In the genomic region with DNA sequence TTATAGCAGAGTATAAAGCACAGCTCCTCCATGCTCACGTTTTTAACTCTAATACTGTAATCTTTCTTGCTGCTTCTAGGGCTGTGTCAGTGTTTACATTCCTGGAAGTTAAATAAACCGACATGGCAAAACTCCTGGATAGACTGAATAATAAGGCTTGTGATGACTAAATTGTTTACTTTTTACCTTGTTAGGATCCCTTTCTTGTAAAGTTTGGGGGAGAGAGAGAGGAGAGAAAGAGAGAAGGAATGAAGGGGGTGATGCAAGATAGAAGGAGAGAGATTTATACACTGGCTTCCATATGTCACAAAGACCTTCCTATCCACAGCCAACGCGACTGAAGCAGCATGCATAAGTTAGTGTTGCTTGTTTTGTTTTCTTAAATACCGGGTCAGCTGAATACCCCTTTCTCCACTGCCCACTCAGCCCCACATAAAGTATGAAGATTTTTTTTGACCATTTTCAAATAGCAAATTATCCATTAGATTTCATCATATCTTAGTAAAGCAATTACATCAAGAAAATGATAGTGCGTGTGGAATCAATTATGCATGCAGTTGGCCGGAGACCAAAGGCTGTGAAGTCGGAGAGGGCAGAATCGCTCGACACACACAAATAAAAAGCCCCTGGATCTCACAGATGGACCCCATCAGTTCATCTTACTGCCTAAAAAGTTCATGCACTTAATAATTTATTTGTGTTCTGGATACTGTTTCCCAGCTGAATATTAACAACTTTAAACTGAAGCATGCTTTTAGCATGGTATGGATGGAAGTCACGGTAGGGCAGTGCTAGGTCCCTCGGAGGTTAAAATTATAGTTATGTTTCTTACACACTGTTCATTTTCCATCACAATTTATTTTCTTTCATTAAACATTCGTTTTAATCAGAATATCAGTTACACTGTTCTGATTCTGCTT, we compare ENCODE assay signal across 11 cellular contexts. TPM values are rescaled to one million over a fixed set of nuclear protein-coding genes. Genes with fewer than 3 reads are reported as not detected.
DNase-seq lines count a peak whose midpoint lies in the region; ATAC-seq and TF ChIP-seq lines count a peak whose summit lies in the region.
"Had no signal": no experiment of that assay in that cellular context is flagged by ENCODE, and none has a peak within 500 bp of the region (broad histone marks: within the 10 kb centered on the region; RNA-seq: fewer than 3 reads in every experiment).

No MANE protein-coding gene starts in this region.

- peak overlapping the region; percentile 11; the same call in 1 of the 3 replicates for H3K4me3 Mint-ChIP-seq in GM23338
- no peak overlapping the region for H3K4me3 Mint-ChIP-seq in CD4-positive, alpha-beta memory T cell
- H3K4me3 Mint-ChIP-seq in activated CD4-positive, alpha-beta T cell treated with anti-CD3 and anti-CD28 coated beads, Interleukin-2, amount 10 ng/mL, durations not matched to agents 24 days and 14 days = no peak overlapping the region

- H3K27ac Mint-ChIP-seq in GM23338 = peak overlapping the region; percentile 37
- H3K27ac Mint-ChIP-seq in CD4-positive, alpha-beta memory T cell = no peak overlapping the region
- no peak overlapping the region for H3K27ac Mint-ChIP-seq in activated CD4-positive, alpha-beta T cell treated with anti-CD3 and anti-CD28 coated beads, Interleukin-2, amount 10 ng/mL, durations not matched to agents 24 days and 14 days

- H3K4me3 ChIP-seq in GM23338 (no peak overlapping the region), left lung (no peak overlapping the region)
- no peak overlapping the region for H3K4me3 ChIP-seq in CD4-positive, alpha-beta memory T cell (ENCODE audit: low read length in 2 of 2)

- peaks cover 5% of the 10 kb centered on the region for H3K27me3 Mint-ChIP-seq in GM23338 (ENCODE audit: insufficient read depth, low read depth, poor library complexity)
- H3K27me3 Mint-ChIP-seq in CD4-positive, alpha-beta memory T cell = peaks cover 27 to 45% of the 10 kb centered on the region in 2 donors
- peaks cover 49% of the 10 kb centered on the region for H3K27me3 Mint-ChIP-seq in activated CD4-positive, alpha-beta T cell treated with anti-CD3 and anti-CD28 coated beads, Interleukin-2, amount 10 ng/mL, durations not matched to agents 24 days and 14 days

- POLR2A ChIA-PET in CD4-positive, alpha-beta memory T cell (lab: Charles Lee; ENCODE audit: partially characterized antibody) = no interaction called here

- H3K27ac ChIP-seq in GM23338 (ENCODE audit: low read depth) = no peak overlapping the region
- H3K27ac ChIP-seq in angular gyrus (ENCODE audit: low read depth, low read length) = peak overlapping the region; percentile 5
- H3K27ac ChIP-seq in left lung = no peak overlapping the region
- H3K27ac ChIP-seq in CD4-positive, alpha-beta memory T cell (ENCODE audit: low read depth, low read length) = no peak overlapping the region

- intact Hi-C loops in left lung (cut with DNase I) (no loop called here), head of caudate nucleus (cut with DNase I) (no loop called here)
- intact Hi-C loops in CD4-positive, alpha-beta memory T cell (cut with micrococcal nuclease) = no loop called here
- intact Hi-C loops in activated CD4-positive, alpha-beta T cell treated with anti-CD3 and anti-CD28 coated beads, Interleukin-2, amount 10 ng/mL, durations not matched to agents 24 days and 14 days (cut with micrococcal nuclease) = no loop called here

- H3K4me1 ChIP-seq in GM23338 (ENCODE audit: insufficient read depth) = peaks cover 93% of the 10 kb centered on the region
- H3K4me1 ChIP-seq in left lung = peaks cover 0 to 45% of the 10 kb centered on the region in 2 donors
- H3K4me1 ChIP-seq in CD4-positive, alpha-beta memory T cell (ENCODE audit: insufficient read depth, low read length) = no peaks in the 10 kb centered on the region

- peak overlapping the region; percentile 65 for H3K4me2 ChIP-seq in GM23338

- peak; percentile 23 for DNase-seq in AG08396 (ENCODE audit: low spot score)
- no peak for DNase-seq in GM23338 (ENCODE audit: low spot score)
- no peak for DNase-seq in left lung
- DNase-seq in head of caudate nucleus = no peak
- no peak for DNase-seq in CD4-positive, alpha-beta memory T cell
- no peak for DNase-seq in activated CD4-positive, alpha-beta T cell treated with anti-CD3 and anti-CD28 coated beads, Interleukin-2, amount 10 ng/mL, durations not matched to agents 24 days and 14 days
- no peak for DNase-seq in NK-92 treated with Interleukin-12 subunit alpha and Interleukin-12 subunit beta, amount 100 ng/mL, for 24 hours (lab: John Stamatoyannopoulos, UW)
- DNase-seq: activated CD4-positive, alpha-beta T cell treated with anti-CD3 and anti-CD28 coated beads, Interleukin-2, amount 50 U/mL, for 1 hour; amygdala; NCI-H146 had no signal

- no peaks in the 10 kb centered on the region for H3K9me3 Mint-ChIP-seq in GM23338
- peaks cover 0 to 4% (median 0%) of the 10 kb centered on the region in 8 donors for H3K9me3 Mint-ChIP-seq in CD4-positive, alpha-beta memory T cell
- H3K9me3 Mint-ChIP-seq in activated CD4-positive, alpha-beta T cell treated with anti-CD3 and anti-CD28 coated beads, Interleukin-2, amount 10 ng/mL, durations not matched to agents 24 days and 14 days = no peaks in the 10 kb centered on the region

- H3K79me2 ChIP-seq in GM23338 (replicated peaks; ENCODE audit: insufficient read depth) = peaks cover 100% of the 10 kb centered on the region

- TF ChIP-seq CTCF in GM23338 (conservative IDR thresholded peaks at IDR 0.05; ENCODE audit: low read depth in 2 of 2) = no peak
- TF ChIP-seq CTCF in left lung (IDR thresholded peaks at IDR 0.05) = no peak

- peaks cover 41% of the 10 kb centered on the region for H4K20me1 ChIP-seq in GM23338 (replicated peaks; ENCODE audit: insufficient read depth)

- H3K9me2 ChIP-seq in GM23338 (ENCODE audit: insufficient read depth) = no peaks in the 10 kb centered on the region

- no peak overlapping the region for H2AFZ ChIP-seq in GM23338

- CTCF ChIA-PET in CD4-positive, alpha-beta memory T cell (lab: Charles Lee; ENCODE audit: partially characterized antibody) = no interaction called here

- no peaks in the 10 kb centered on the region for H3K9me3 ChIP-seq in left lung
- H3K9me3 ChIP-seq in CD4-positive, alpha-beta memory T cell (ENCODE audit: control insufficient read depth in 1 of 2, low read length in 2 of 2) = no peaks in the 10 kb centered on the region

- peaks cover 94% of the 10 kb centered on the region for H3K4me1 Mint-ChIP-seq in GM23338
- H3K4me1 Mint-ChIP-seq in CD4-positive, alpha-beta memory T cell = no peaks in the 10 kb centered on the region
- no peaks in the 10 kb centered on the region for H3K4me1 Mint-ChIP-seq in activated CD4-positive, alpha-beta T cell treated with anti-CD3 and anti-CD28 coated beads, Interleukin-2, amount 10 ng/mL, durations not matched to agents 24 days and 14 days

- ATAC-seq in GM23338 = no peak
- ATAC-seq in left lung = peak; percentile 55

- H3K27me3 ChIP-seq in GM23338 (ENCODE audit: insufficient read depth) (no peaks in the 10 kb centered on the region), left lung (peaks cover 0 to 43% of the 10 kb centered on the region in 2 donors)
- H3K27me3 ChIP-seq in CD4-positive, alpha-beta memory T cell (ENCODE audit: insufficient read depth, low read length) = no peaks in the 10 kb centered on the region

- peaks cover 5% of the 10 kb centered on the region; the same call in 2 of the 3 replicates for H3K36me3 Mint-ChIP-seq in GM23338 (ENCODE audit: low read depth)
- no peaks in the 10 kb centered on the region for H3K36me3 Mint-ChIP-seq in CD4-positive, alpha-beta memory T cell
- H3K36me3 Mint-ChIP-seq in activated CD4-positive, alpha-beta T cell treated with anti-CD3 and anti-CD28 coated beads, Interleukin-2, amount 10 ng/mL, durations not matched to agents 24 days and 14 days (ENCODE audit: low read depth) = no peaks in the 10 kb centered on the region

- H3F3A ChIP-seq in GM23338 (replicated peaks; ENCODE audit: low read depth) = no peaks in the 10 kb centered on the region; the same call in 1 of the 2 replicates

- no peaks in the 10 kb centered on the region for H3K36me3 ChIP-seq in GM23338 (ENCODE audit: insufficient read depth)
- no peaks in the 10 kb centered on the region for H3K36me3 ChIP-seq in left lung
- H3K36me3 ChIP-seq in CD4-positive, alpha-beta memory T cell (ENCODE audit: insufficient read depth, low read length) = no peaks in the 10 kb centered on the region

TF ChIP-seq in GM23338, 12 proteins besides CTCF, POLR2A, EP300 and RAD21 (continues in another document):
- no peak for TF ChIP-seq EZH2phosphoT487 (IDR thresholded peaks at IDR 0.05; ENCODE audit: unreplicated experiment)
- TF ChIP-seq, protein P1, sequence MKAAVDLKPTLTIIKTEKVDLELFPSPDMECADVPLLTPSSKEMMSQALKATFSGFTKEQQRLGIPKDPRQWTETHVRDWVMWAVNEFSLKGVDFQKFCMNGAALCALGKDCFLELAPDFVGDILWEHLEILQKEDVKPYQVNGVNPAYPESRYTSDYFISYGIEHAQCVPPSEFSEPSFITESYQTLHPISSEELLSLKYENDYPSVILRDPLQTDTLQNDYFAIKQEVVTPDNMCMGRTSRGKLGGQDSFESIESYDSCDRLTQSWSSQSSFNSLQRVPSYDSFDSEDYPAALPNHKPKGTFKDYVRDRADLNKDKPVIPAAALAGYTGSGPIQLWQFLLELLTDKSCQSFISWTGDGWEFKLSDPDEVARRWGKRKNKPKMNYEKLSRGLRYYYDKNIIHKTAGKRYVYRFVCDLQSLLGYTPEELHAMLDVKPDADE (IDR thresholded peaks at IDR 0.05) = no peak

RNA-seq across cellular contexts. Expression of gene BCL11A, which starts 20.1 kb away (rescaled TPM):
- total RNA-seq in GM23338 (2014; rRNA removed; shearing (Covaris generic)) = 49.2 and 57.5 TPM in 2 replicates
- 72.5 and 77.6 TPM in 2 replicates for polyA plus RNA-seq in GM23338 (2016; fragmentation: Nextera tagmentation; extraction: Ambion mirVana)
- 1 to 10 TPM; 4.0 to 7.3 TPM for total RNA-seq in left lung
- under 1 TPM in 1 of 2 experiments, not detected in 1; 0.12 TPM for total RNA-seq in CD4-positive, alpha-beta memory T cell
- 1 to 10 TPM in 1 of 2 donors, not detected in 1; 1.6 TPM for polyA plus RNA-seq in CD4-positive, alpha-beta memory T cell
- not detected in 2 replicates for total RNA-seq in activated CD4-positive, alpha-beta T cell treated with anti-CD3 and anti-CD28 coated beads, Interleukin-2, amount 10 ng/mL, durations not matched to agents 24 days and 14 days
